16 cellular contexts compared by ENCODE assay signal in genomic region chr1:90193116-90193515, GRCh38.
DNase-seq lines count a peak whose midpoint lies in the region; ATAC-seq lines count a peak whose summit lies in the region.
"Had no signal": no experiment of that assay in that cellular context is flagged by ENCODE, and none has a peak within 500 bp of the region (broad histone marks: within the 10 kb centered on the region; RNA-seq: fewer than 3 reads in every experiment).

No MANE protein-coding gene starts in this region.

- in situ Hi-C loops in G401 (cut with HindIII; ENCODE audit: low sequenced_read_pairs) = no loop called here

- ATAC-seq in GM19035 (IDR thresholded peaks at IDR 0.05; ENCODE audit: unreplicated experiment) = no peak
- ATAC-seq: HepG2 had no signal

- DNase-seq in G401 (ENCODE audit: low spot score) = peak; percentile 96
- DNase-seq in NCI-H69 (lab: John Stamatoyannopoulos, UW) = peak; percentile 87
- DNase-seq in cerebellum (ENCODE audit: low spot score) = peak; percentile 79
- DNase-seq in NAMALWA (ENCODE audit: low spot score) = no peak
- no peak for DNase-seq in stimulated activated CD4-positive, alpha-beta T cell treated with anti-CD3 and anti-CD28 coated beads, Interleukin-4, amount 100 ng/mL, for 4 hours
- DNase-seq: ACHN; BE2C; CD4-positive, CD25-positive, alpha-beta regulatory T cell; CD8-positive, alpha-beta memory T cell; COR-L47; DMS153; DMS79; GF-D8; GM23248 had no signal

Comparison
In these comparisons a context has a peak if more than half of its experiments do, and no peak if none do; other contexts are left out.
1. DNase-seq: peak in G401 (single experiment), NCI-H69 (single experiment) and cerebellum (single experiment); none in NAMALWA (single experiment) and stimulated activated CD4-positive, alpha-beta T cell treated with anti-CD3 and anti-CD28 coated beads, Interleukin-4, amount 100 ng/mL, for 4 hours (0 of 2).